12 cellular contexts compared by ENCODE assay signal in genomic region chr2:27779417-27780055, GRCh38. TPM values are rescaled to one million over a fixed set of nuclear protein-coding genes. Genes with fewer than 3 reads are reported as not detected.
DNase-seq lines count a peak whose midpoint lies in the region; ATAC-seq, FAIRE-seq and TF ChIP-seq lines count a peak whose summit lies in the region.
"Had no signal": no experiment of that assay in that cellular context is flagged by ENCODE, and none has a peak within 500 bp of the region (broad histone marks: within the 10 kb centered on the region; RNA-seq: fewer than 3 reads in every experiment).

No MANE protein-coding gene starts in this region.

- CTCF ChIA-PET in CD4-positive, alpha-beta T cell (lab: Charles Lee), result interaction anchor here (1.3 kb wide), 1 partner anchor 72 kb away, joined by 4 read pairs; no protein-coding TSS in a partner anchor

- H3K9ac ChIP-seq in kidney (ENCODE audit: low read length in 2 of 2), result no peak overlapping the region

- no peaks in the 10 kb centered on the region for H3K27me3 Mint-ChIP-seq in CD4-positive, alpha-beta T cell
- H3K27me3 Mint-ChIP-seq: naive B cell had no signal

- in situ Hi-C loops in gastrocnemius medialis (cut with MboI; ENCODE audit: low sequenced_read_pairs in 4 of 4), result no loop called here

- H3K27me3 ChIP-seq in CD4-positive, alpha-beta T cell (ENCODE audit: control insufficient read depth, insufficient read depth, low read length), result no peaks in the 10 kb centered on the region
- no peaks in the 10 kb centered on the region for H3K27me3 ChIP-seq in gastrocnemius medialis

- no peak for DNase-seq in CD4-positive, alpha-beta T cell
- DNase-seq in caudate nucleus (lab: John Stamatoyannopoulos, UW) (peak in 1 of 61 donors; percentile 28), kidney (no peak), gastrocnemius medialis (no peak), DMS79 treated with DMSO at 0.1 percent for 48 hours (lab: John Stamatoyannopoulos, UW) (no peak), NCI-H1694 treated with DMSO at 0.1 percent for 48 hours (lab: John Stamatoyannopoulos, UW) (no peak)
- DNase-seq: DMS53, naive B cell, NCI-H1417 treated with DMSO at 0.1 percent for 48 hours, NCI-H69 had no signal

- H3K9me3 Mint-ChIP-seq in CD4-positive, alpha-beta T cell, result no peaks in the 10 kb centered on the region
- H3K9me3 Mint-ChIP-seq: naive B cell had no signal

- no peak overlapping the region for H3K27ac ChIP-seq in CD4-positive, alpha-beta T cell (ENCODE audit: low read depth, low read length)
- peak overlapping the region; percentile 74 for H3K27ac ChIP-seq in caudate nucleus (ENCODE audit: low read depth, low read length)
- H3K27ac ChIP-seq in kidney (ENCODE audit: low read depth in 2 of 2, low read length in 2 of 2), result peak overlapping the region; percentile 46 to 82
- H3K27ac ChIP-seq in gastrocnemius medialis, result peak overlapping the region; percentile 64 to 99 (median 78)

- no peak overlapping the region for H3K4me3 ChIP-seq in kidney (ENCODE audit: low read length in 2 of 2)
- H3K4me3 ChIP-seq in gastrocnemius medialis, result no peak overlapping the region

- ATAC-seq in CD4-positive, alpha-beta T cell (ENCODE audit: poor library complexity), result no peak
- ATAC-seq in gastrocnemius medialis, result no peak
- no peak for ATAC-seq in GM21576 (IDR thresholded peaks at IDR 0.05; ENCODE audit: unreplicated experiment)
- ATAC-seq in HG03469 (IDR thresholded peaks at IDR 0.05; ENCODE audit: unreplicated experiment), result no peak

- FAIRE-seq in kidney (lab: Jason Lieb, UNC), result peak; percentile 84

- peak overlapping the region; percentile 61 for H3K27ac Mint-ChIP-seq in CD4-positive, alpha-beta T cell

- intact Hi-C loops in CD4-positive, alpha-beta T cell (cut with DNase I, micrococcal nuclease), result loop anchor here (10.0 kb wide), 2 partner anchors 565 to 615 kb away; partner anchors contain the start of genes ATRAID (in 1 of the 2), CAD (in 1 of the 2), FOSL2 (in 1 of the 2) and SLC5A6 (in 1 of the 2)
- intact Hi-C loops in kidney (cut with DNase I), result no loop called here
- intact Hi-C loops in gastrocnemius medialis (cut with DNase I; ENCODE audit: low total_unique reads), result loop anchor here (10.0 kb wide), 1 partner anchor 615 kb away; the partner anchor contains the start of gene FOSL2

- peaks cover 37% of the 10 kb centered on the region for H3K4me1 Mint-ChIP-seq in CD4-positive, alpha-beta T cell (ENCODE audit: low read depth)

- peaks cover 48% of the 10 kb centered on the region for H3K36me3 Mint-ChIP-seq in CD4-positive, alpha-beta T cell (ENCODE audit: low read depth)

- H3K4me1 ChIP-seq in kidney (ENCODE audit: control insufficient read depth in 1 of 2, insufficient read depth in 1 of 2, low read depth in 1 of 2, low read length in 2 of 2), result peaks cover 5 to 17% of the 10 kb centered on the region in 2 donors
- H3K4me1 ChIP-seq in gastrocnemius medialis, result peaks cover 52 to 80% of the 10 kb centered on the region in 2 donors

- no peaks in the 10 kb centered on the region for H3K9me3 ChIP-seq in CD4-positive, alpha-beta T cell (ENCODE audit: control insufficient read depth, low read length)
- H3K9me3 ChIP-seq in kidney (ENCODE audit: control insufficient read depth in 1 of 2, low read length in 2 of 2) (no peaks in the 10 kb centered on the region), gastrocnemius medialis (no peaks in the 10 kb centered on the region)

- no peak overlapping the region for H3K4me3 Mint-ChIP-seq in CD4-positive, alpha-beta T cell
- H3K4me3 Mint-ChIP-seq: naive B cell had no signal

- TF ChIP-seq POLR2A in gastrocnemius medialis (IDR thresholded peaks at IDR 0.05), result peak in 1 of 2 donors; percentile 10

- H3K36me3 ChIP-seq in kidney (ENCODE audit: control insufficient read depth in 1 of 2, insufficient read depth in 2 of 2, low read length in 2 of 2), result peaks cover 2 to 7% of the 10 kb centered on the region in 2 donors
- H3K36me3 ChIP-seq in gastrocnemius medialis, result peaks cover 0 to 23% of the 10 kb centered on the region in 2 donors

- POLR2A ChIA-PET in CD4-positive, alpha-beta T cell (lab: Charles Lee), result no interaction called here

- no peak for TF ChIP-seq CTCF in CD4-positive, alpha-beta T cell (IDR thresholded peaks at IDR 0.05)
- TF ChIP-seq CTCF in kidney (IDR thresholded peaks at IDR 0.05; ENCODE audit: borderline replicate concordance, extremely low read depth, insufficient read depth), result no peak
- TF ChIP-seq CTCF in gastrocnemius medialis (IDR thresholded peaks at IDR 0.05 in 4 of 5, conservative IDR thresholded peaks at IDR 0.05 in 1 of 5), result no peak

RNA-seq across cellular contexts. Expression of gene MRPL33, which starts 8.0 kb away (rescaled TPM):
- total RNA-seq in CD4-positive, alpha-beta T cell, result 10 to 100 TPM; 33.1 to 37.2 TPM
- total RNA-seq in kidney (107 TPM), gastrocnemius medialis (100 to 1,000 TPM; 231 to 500 (median 388) TPM)
- 312 TPM for polyA plus RNA-seq in kidney (ENCODE audit: insufficient read depth, low read depth, low replicate concordance)
